Comparison of ENCODE assay signal across 28 cellular contexts in the genomic region with DNA sequence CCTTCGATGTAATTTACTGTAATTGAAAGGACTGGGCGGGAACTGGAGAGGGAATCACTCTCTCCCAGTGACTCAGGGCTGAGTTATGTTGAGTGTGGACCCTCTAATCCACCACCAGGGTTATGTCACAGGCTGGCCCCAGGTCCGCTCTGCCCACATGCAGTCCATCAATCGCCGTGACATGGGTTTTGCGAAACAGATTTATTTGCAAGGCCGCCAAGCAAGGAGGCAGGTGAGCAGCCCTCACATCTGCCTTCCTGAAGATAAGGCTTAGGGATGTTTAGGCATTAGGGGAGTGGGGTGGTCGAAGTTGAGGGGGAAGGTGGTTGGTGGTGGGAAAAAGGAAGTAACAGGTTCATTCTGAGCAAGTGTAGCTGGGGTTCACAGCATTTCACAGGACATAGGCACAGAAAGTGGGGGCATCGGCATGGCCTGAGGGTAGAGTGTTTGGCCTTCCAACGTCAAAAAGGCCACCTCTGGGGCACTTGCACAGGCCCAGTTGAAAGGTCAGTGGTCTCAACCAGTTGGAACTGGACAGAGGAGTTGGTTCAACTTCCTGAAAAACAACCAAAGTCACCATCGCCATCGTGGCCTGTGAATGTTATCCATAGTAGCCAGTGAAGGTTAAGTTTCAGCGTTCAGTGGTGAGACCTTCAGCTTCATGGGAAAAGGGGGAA.
"Had no signal": no experiment of that assay in that cellular context is flagged by ENCODE, and none has a peak within 500 bp of the region (broad histone marks: within the 10 kb centered on the region; RNA-seq: fewer than 3 reads in every experiment).

No MANE protein-coding gene starts in this region.

- H3K36me3 Mint-ChIP-seq: memory B cell; natural killer cell treated with Interleukin-12 subunit alpha and Interleukin-12 subunit beta and Interleukin-15 and Interleukin-18, amount 100 ng/mL, for 72 hours; stimulated activated memory B cell treated with anti-CD40 and anti-IgM and Interleukin-4, amounts not matched to agents 10 μg/mL and 1 μg/mL and 100 μg/mL, for 72 hours had no signal

- H3K9me3 ChIP-seq: neutrophil, sigmoid colon, vagina had no signal

- H3K27me3 Mint-ChIP-seq: stimulated activated memory B cell treated with anti-CD40 and anti-IgM and Interleukin-4, amounts not matched to agents 10 μg/mL and 1 μg/mL and 100 μg/mL, for 72 hours had no signal

- H3K4me3 ChIP-seq: coronary artery, esophagus muscularis mucosa, gastroesophageal sphincter, heart left ventricle, hepatocyte, lung, sigmoid colon, skin epidermis, spleen, thoracic aorta, tibial nerve, vagina had no signal

- H3K27ac ChIP-seq: coronary artery, esophagus muscularis mucosa, foreskin keratinocyte, gastroesophageal sphincter, heart left ventricle, hepatocyte, neutrophil, parathyroid adenoma, sigmoid colon, skin epidermis, spleen, thoracic aorta, tibial nerve, vagina had no signal

- DNase-seq: dermis blood vessel endothelial cell; effector memory CD4-positive, alpha-beta T cell; foreskin keratinocyte; heart left ventricle; kidney; naive B cell; sigmoid colon; spleen; stimulated activated CD4-positive, alpha-beta T cell treated with anti-CD3 and anti-CD28 coated beads, Interleukin-4, amount 100 ng/mL, for 4 hours; stimulated activated naive CD8-positive, alpha-beta T cell treated with anti-CD3 and anti-CD28 coated beads, Interleukin-15, Interleukin-2, amounts not matched to agents 100 U/mL and 50 U/mL, for 24 hours had no signal

- H3K9ac ChIP-seq: parathyroid adenoma had no signal

- H3K4me2 ChIP-seq: hepatocyte had no signal

- H3K4me3 Mint-ChIP-seq: memory B cell; naive B cell; natural killer cell treated with Interleukin-12 subunit alpha and Interleukin-12 subunit beta and Interleukin-15 and Interleukin-18, amount 100 ng/mL, for 72 hours; neural crest cell; stimulated activated memory B cell treated with anti-CD40 and anti-IgM and Interleukin-4, amounts not matched to agents 10 μg/mL and 1 μg/mL and 100 μg/mL, for 72 hours had no signal

- H3K4me1 Mint-ChIP-seq: memory B cell; naive B cell; neural crest cell; stimulated activated memory B cell treated with anti-CD40 and anti-IgM and Interleukin-4, amounts not matched to agents 10 μg/mL and 1 μg/mL and 100 μg/mL, for 72 hours had no signal

- H3K27ac Mint-ChIP-seq: memory B cell; naive B cell; natural killer cell treated with Interleukin-12 subunit alpha and Interleukin-12 subunit beta and Interleukin-15 and Interleukin-18, amount 100 ng/mL, for 72 hours; progenitor cell of endocrine pancreas; stimulated activated memory B cell treated with anti-CD40 and anti-IgM and Interleukin-4, amounts not matched to agents 10 μg/mL and 1 μg/mL and 100 μg/mL, for 72 hours had no signal

- FAIRE-seq: endothelial cell of umbilical vein, kidney had no signal

- ATAC-seq: foreskin keratinocyte; gastroesophageal sphincter; heart left ventricle; left lobe of liver; natural killer cell treated with Interleukin-12 subunit alpha and Interleukin-12 subunit beta and Interleukin-15 and Interleukin-18, amount 100 ng/mL, for 72 hours; stimulated activated memory B cell treated with anti-CD40 and anti-IgM and Interleukin-4, amounts not matched to agents 10 μg/mL and 1 μg/mL and 100 μg/mL, for 72 hours; stimulated activated naive CD8-positive, alpha-beta T cell treated with anti-CD3 and anti-CD28 coated beads, Interleukin-15, Interleukin-2, amounts not matched to agents 100 U/mL and 50 U/mL, for 24 hours had no signal

- H3K9me3 Mint-ChIP-seq: natural killer cell treated with Interleukin-12 subunit alpha and Interleukin-12 subunit beta and Interleukin-15 and Interleukin-18, amount 100 ng/mL, for 72 hours had no signal

- H3K4me1 ChIP-seq: esophagus muscularis mucosa, foreskin keratinocyte, gastroesophageal sphincter, heart left ventricle, parathyroid adenoma, sigmoid colon, spleen, tibial nerve, vagina had no signal

- H3K79me2 ChIP-seq: hepatocyte, parathyroid adenoma had no signal

- H3K27me3 ChIP-seq: esophagus muscularis mucosa, foreskin keratinocyte, gastroesophageal sphincter, heart left ventricle, hepatocyte, neutrophil, sigmoid colon, tibial nerve, vagina had no signal

- H2AFZ ChIP-seq: hepatocyte, parathyroid adenoma had no signal

- H3K36me3 ChIP-seq: esophagus muscularis mucosa, gastroesophageal sphincter, heart left ventricle, neutrophil, sigmoid colon, spleen, thoracic aorta, tibial nerve, vagina had no signal
